ENCODE assay signal across 8 cellular contexts in genomic region chr22:46149493-46149997, GRCh38. TPM values are rescaled to one million over a fixed set of nuclear protein-coding genes. Genes with fewer than 3 reads are reported as not detected.
DNase-seq lines count a peak whose midpoint lies in the region; ATAC-seq, FAIRE-seq and TF ChIP-seq lines count a peak whose summit lies in the region.

No MANE protein-coding gene starts in this region.

- WGBS in A549 (ENCODE audit: missing lambda C conversion rate) = 27% methylated on average over 10 of the region's 36 CpGs
- 4% methylated on average over 5 of the region's 36 CpGs for WGBS in K562 (ENCODE audit: insufficient coverage, low coverage, missing lambda C conversion rate)

- H3K4me3 Mint-ChIP-seq in HFFc6 = peak overlapping the region; percentile 79

- in situ Hi-C loops in K562 (cut with MboI) = loop anchor here (10.0 kb wide), 1 partner anchor 95 kb away; no protein-coding TSS in a partner anchor

- peak overlapping the region; percentile 78 for H3K4me3 ChIP-seq in A549
- H3K4me3 ChIP-seq in K562 = peak overlapping the region; percentile 57
- H3K4me3 ChIP-seq in iPS-20b (ENCODE audit: low read length) = peak overlapping the region; percentile 72
- peak overlapping the region; percentile 56 for H3K4me3 ChIP-seq in skeletal muscle cell (ENCODE audit: low read depth, low read length)

- no peaks in the 10 kb centered on the region for H3K9me3 Mint-ChIP-seq in HFFc6

- H4K20me1 ChIP-seq in K562 (replicated peaks; ENCODE audit: control insufficient read depth, insufficient read depth, low read length) = no peaks in the 10 kb centered on the region

- FAIRE-seq in A549 (lab: Jason Lieb, UNC) = no peak
- no peak for FAIRE-seq in K562 (lab: Jason Lieb, UNC)

- H3K27ac ChIP-seq in A549 (peak overlapping the region; percentile 69 to 91), K562 (ENCODE audit: extremely low read depth, low read depth, low read length) (no peak overlapping the region), iPS-20b (ENCODE audit: low read length) (no peak overlapping the region)

- POLR2A ChIA-PET in A549 (lab: Yijun Ruan, JAX) (no interaction called here), K562 (lab: Yijun Ruan, JAX) (interaction anchor here (0.6 kb wide), 1 partner anchor 12 kb away, joined by 3 read pairs; no protein-coding TSS in a partner anchor)

- TF ChIP-seq EP300 in A549 (IDR thresholded peaks at IDR 0.05) (no peak), K562 (IDR thresholded peaks at IDR 0.05; ENCODE audit: low read length) (no peak)

- H3K9ac ChIP-seq in K562 (ENCODE audit: insufficient read depth in 1 of 2, low read depth in 2 of 2, low read length in 2 of 2) (peak overlapping the region in 1 of 2 experiments; percentile 85; a peak in 3 of 4 replicates), iPS-20b (ENCODE audit: low read depth, low read length) (peak overlapping the region; percentile 62; the same call in 1 of the 2 replicates)

- TF ChIP-seq POLR2A in A549 (IDR thresholded peaks at IDR 0.05; ENCODE audit: low read length) = no peak
- TF ChIP-seq POLR2A in K562 (conservative IDR thresholded peaks at IDR 0.05) = no peak

- H3K9me3 ChIP-seq in A549 = no peaks in the 10 kb centered on the region
- no peaks in the 10 kb centered on the region for H3K9me3 ChIP-seq in K562 (replicated peaks; ENCODE audit: control insufficient read depth, insufficient read depth, low read depth, low read length)
- no peaks in the 10 kb centered on the region for H3K9me3 ChIP-seq in iPS-20b (ENCODE audit: insufficient read depth, low read depth, low read length)

- H3K27me3 Mint-ChIP-seq in HFFc6 (ENCODE audit: insufficient read depth) = peaks cover 21% of the 10 kb centered on the region

- H3K79me2 ChIP-seq in K562 (ENCODE audit: control insufficient read depth, insufficient read depth, low read length) = 0 out of 3 replicates have a peak, but pooled peaks cover 5% of the 10 kb centered on the region

- H3K4me1 ChIP-seq in A549 = no peaks in the 10 kb centered on the region
- peaks cover 6 to 32% of the 10 kb centered on the region in 2 experiments; a peak in 4 of 5 replicates for H3K4me1 ChIP-seq in K562 (replicated peaks in 1 of 2; ENCODE audit: control insufficient read depth in 2 of 2, insufficient read depth in 2 of 2, low read length in 2 of 2)
- no peaks in the 10 kb centered on the region for H3K4me1 ChIP-seq in iPS-20b (ENCODE audit: insufficient read depth, low read length)

- peaks cover 11% of the 10 kb centered on the region; the same call in 1 of the 2 replicates for H3K4me1 Mint-ChIP-seq in HFFc6 (ENCODE audit: low read depth)

- H3K36me3 Mint-ChIP-seq in HFFc6 (ENCODE audit: low read depth) = peaks cover 5% of the 10 kb centered on the region; the same call in 1 of the 2 replicates

- DNase-seq in A549 (ENCODE audit: low read depth in 1 of 2, low spot score in 1 of 2) (no peak), HFFc6 (no peak), SW480 (ENCODE audit: low spot score) (peak; percentile 39), K562 (ENCODE audit: extremely low read depth in 1 of 4, low spot score in 3 of 4) (peak in 1 of 4 experiments; percentile 11), skeletal muscle cell (ENCODE audit: low read depth) (no peak), NCI-H446 (lab: John Stamatoyannopoulos, UW) (no peak)

- intact Hi-C loops in K562 (cut with micrococcal nuclease) = no loop called here

- no peak overlapping the region for H3K27ac Mint-ChIP-seq in HFFc6

- H3K4me2 ChIP-seq in A549 (peak overlapping the region; percentile 95), K562 (ENCODE audit: insufficient read depth, low read length) (peak overlapping the region; percentile 68)

- TF ChIP-seq RAD21 in A549 (conservative IDR thresholded peaks at IDR 0.05 in 1 of 2, IDR thresholded peaks at IDR 0.05 in 1 of 2) (no peak), K562 (CRISPR knock-in tag; conservative IDR thresholded peaks at IDR 0.05 in 1 of 2, IDR thresholded peaks at IDR 0.05 in 1 of 2) (no peak)

- ATAC-seq in A549 (peak; percentile 32 to 46), K562 (peak; percentile 13; the same call in 2 of the 3 replicates), HG02798 (IDR thresholded peaks at IDR 0.05; ENCODE audit: poor library complexity, unreplicated experiment) (no peak)

- H3K9me1 ChIP-seq in K562 (ENCODE audit: control insufficient read depth, insufficient read depth, low read length) = no peaks in the 10 kb centered on the region

- H3K27me3 ChIP-seq in K562 (ENCODE audit: control insufficient read depth in 2 of 2, insufficient read depth in 2 of 2, low read length in 2 of 2) (peaks cover 9 to 38% of the 10 kb centered on the region in 2 experiments; a peak in 4 of 5 replicates), iPS-20b (ENCODE audit: insufficient read depth, low read length) (peaks cover 65% of the 10 kb centered on the region)

- BruUV-seq in K562 (replicated peaks; lab: Mats Ljungman, UMichigan) = no TSS peak

- CTCF ChIA-PET in A549 (lab: Yijun Ruan, JAX) (interaction anchor here (0.7 kb wide), 1 partner anchor 218 kb away, joined by 3 read pairs; no protein-coding TSS in a partner anchor), K562 (lab: Yijun Ruan, JAX; ENCODE audit: low intra/inter-chr PET ratio) (no interaction called here)

- TF ChIP-seq CTCF in A549 (IDR thresholded peaks at IDR 0.05) = no peak
- TF ChIP-seq CTCF in HFFc6 (IDR thresholded peaks at IDR 0.05) = no peak
- no peak for TF ChIP-seq CTCF in K562 (IDR thresholded peaks at IDR 0.05 in 2 of 3, conservative IDR thresholded peaks at IDR 0.05 in 1 of 3; ENCODE audit: insufficient read depth in 2 of 3, low read depth in 1 of 3, low read length in 3 of 3)

- H3K36me3 ChIP-seq in K562 (ENCODE audit: control insufficient read depth, insufficient read depth, low read length) = peaks cover 5% of the 10 kb centered on the region; the same call in 2 of the 3 replicates
- no peaks in the 10 kb centered on the region for H3K36me3 ChIP-seq in iPS-20b (ENCODE audit: insufficient read depth, low read depth, low read length)

- H2AFZ ChIP-seq in K562 (ENCODE audit: low read depth, low read length) = peak overlapping the region; percentile 83

TF ChIP-seq in K562, 482 proteins besides CTCF, POLR2A, EP300 and RAD21 (continues in another document):
- TF ChIP-seq ZFX (CRISPR knock-in tag; IDR thresholded peaks at IDR 0.05) = no peak
- TF ChIP-seq XRCC4 (IDR thresholded peaks at IDR 0.05; ENCODE audit: extremely low read depth, insufficient read depth, insufficient read length) = no peak
- no peak for TF ChIP-seq ZNF707 (CRISPR knock-in tag; conservative IDR thresholded peaks at IDR 0.05)
- no peak for TF ChIP-seq CBX1 (IDR thresholded peaks at IDR 0.05; ENCODE audit: low read depth)
- no peak for TF ChIP-seq POLR2G (IDR thresholded peaks at IDR 0.05; ENCODE audit: low read depth, low read length)
- no peak for TF ChIP-seq SNAPC5 (CRISPR knock-in tag; IDR thresholded peaks at IDR 0.05)
- no peak for TF ChIP-seq ZNF740 (CRISPR knock-in tag; IDR thresholded peaks at IDR 0.05)
- TF ChIP-seq ZNF740 (tag; IDR thresholded peaks at IDR 0.05) = no peak
- no peak for TF ChIP-seq ADNP (tag; IDR thresholded peaks at IDR 0.05)
- TF ChIP-seq ZKSCAN3 (CRISPR knock-in tag; IDR thresholded peaks at IDR 0.05) = no peak
- no peak for TF ChIP-seq PRMT5 (CRISPR knock-in tag; IDR thresholded peaks at IDR 0.05)
- no peak for TF ChIP-seq ZNF184 (CRISPR knock-in tag; IDR thresholded peaks at IDR 0.05)
- TF ChIP-seq ZNF239 (CRISPR knock-in tag; IDR thresholded peaks at IDR 0.05) = no peak
- no peak for TF ChIP-seq ZNF57 (CRISPR knock-in tag; IDR thresholded peaks at IDR 0.05)

RNA-seq across cellular contexts. Expression of gene PPARA, which starts 0.8 kb away (rescaled TPM):
- polyA plus RNA-seq in A549 (2011; rRNA removed) (2.8 and 3.7 TPM in 2 replicates), A549 (2017; fragmentation: RNase III; extraction: RNeasy Plus Mini Kit Qiagen cat#74134 plus additional on column Dnase treatment) (2.4 to 2.7 TPM (median 2.6 TPM) in 3 replicates), K562 (2011; rRNA removed) (5.0 and 8.2 TPM in 2 replicates), K562 (2014; fragmentation: Illumina TruSeq; extraction: Trizol) (2.7 and 3.5 TPM in 2 replicates), K562 (2014; fragmentation: Nextera tagmentation; extraction: Ambion mirVana) (under 1 TPM; 0.64 to 0.87 TPM), K562 (2014; rRNA removed) (2.1 and 4.0 TPM in 2 replicates)
- 0.99 and 1.5 TPM in 2 replicates for polyA plus RNA-seq in A549 (2012; cell fraction: cytosol; rRNA removed)
- polyA plus RNA-seq in A549 (2012; cell fraction: nucleus; rRNA removed) = 0.36 and 0.67 TPM in 2 replicates
- 8.7 and 10.8 TPM in 2 replicates for polyA minus RNA-seq in A549 (2011; rRNA and poly(A)+ RNA removed)
- 10 to 100 TPM; 14.1 to 16.0 (median 15.1) TPM for total RNA-seq in HFFc6 (2021; fragmentation: NEBNext Ultra II Directional; extraction: Animal tissue kit (Norgen Biotek cat#: 25700))
- total RNA-seq in K562 (2011; cell fraction: chromatin; rRNA removed; ENCODE audit: low replicate concordance) = 19.5 and 33.5 TPM in 2 replicates
- 17.5 and 22.2 TPM in 2 replicates for total RNA-seq in K562 (2011; cell fraction: nucleolus; rRNA removed)
- total RNA-seq in K562 (2011; cell fraction: nucleoplasm; rRNA removed) = 28.0 and 34.4 TPM in 2 replicates
- total RNA-seq in K562 (2014; rRNA removed) (2.8 and 5.3 TPM in 2 replicates), K562 (2014; rRNA removed; fragmentation: Illumina TruSeq; extraction: Trizol) (3.4 and 4.3 TPM in 2 replicates), K562 (2015; rRNA removed; fragmentation: Illumina TruSeq; extraction: Trizol) (2.1 and 2.6 TPM in 2 replicates), K562 (2021) (4.1 and 5.9 TPM in 2 replicates)
- 1.8 and 5.0 TPM in 2 replicates for polyA plus RNA-seq in K562 (2011; cell fraction: cytosol; rRNA removed)
- 4.8 and 9.5 TPM in 2 replicates for polyA plus RNA-seq in K562 (2011; cell fraction: nucleus; rRNA removed)
- 3.6 and 4.1 TPM in 2 replicates for polyA plus RNA-seq in K562 (2012)
- 6.4 and 11.7 TPM in 2 replicates for polyA minus RNA-seq in K562 (2011; rRNA and poly(A)+ RNA removed)
- 2.6 and 5.2 TPM in 2 replicates for polyA minus RNA-seq in K562 (2011; cell fraction: cytosol; rRNA and poly(A)+ RNA removed)
- polyA minus RNA-seq in K562 (2011; cell fraction: nucleus; rRNA and poly(A)+ RNA removed) = 4.4 and 13.0 TPM in 2 replicates

Comparison
In these comparisons a context has a peak if more than half of its experiments do, and no peak if none do; other contexts are left out.
1. H3K27ac ChIP-seq: peak in A549 (2 of 2); none in K562 (single experiment) and iPS-20b (single experiment).
2. Peak in every context shown above with its lines, with median percentiles within 50 percentile points of each other: H3K4me3 ChIP-seq.